In the genomic region with DNA sequence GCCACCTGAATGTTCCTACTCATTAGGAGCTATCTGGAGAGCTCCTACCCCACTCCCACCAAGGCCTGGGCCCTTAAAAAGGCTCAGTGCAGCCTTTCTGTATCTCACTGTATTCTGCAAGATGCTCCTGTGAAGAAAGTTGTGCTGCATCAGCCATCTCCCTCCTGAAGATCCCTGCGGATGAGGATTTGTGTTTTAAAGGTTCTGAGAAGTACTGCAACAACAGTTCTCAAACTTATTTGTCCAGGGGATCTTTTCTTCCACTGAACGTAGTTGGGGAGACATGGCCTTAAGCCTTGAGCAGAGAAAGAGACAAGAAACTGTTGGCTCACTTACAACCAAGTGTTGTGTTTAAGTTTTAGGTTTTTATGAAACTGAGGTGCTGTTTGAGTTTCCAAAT, we compare ENCODE assay signal across 8 cellular contexts. TPM values are rescaled to one million over a fixed set of nuclear protein-coding genes. Genes with fewer than 3 reads are reported as not detected.
DNase-seq lines count a peak whose midpoint lies in the region; ATAC-seq, FAIRE-seq and TF ChIP-seq lines count a peak whose summit lies in the region.
"Not testable (repeated sequence)": the region's sequence is repeated elsewhere in the genome, so short reads cannot be mapped to it uniquely, and the experiment has no call there.

No MANE protein-coding gene starts in this region.

- not testable (repeated sequence) for TF ChIP-seq EP300 in K562 (IDR thresholded peaks at IDR 0.05; ENCODE audit: low read length)

- ATAC-seq in T-helper 17 cell; activated CD8-positive, alpha-beta T cell treated with anti-CD3 and anti-CD28 coated beads for 36 hours; K562; stimulated activated memory B cell treated with anti-CD40 and anti-IgM and Interleukin-4, amounts not matched to agents 10 μg/mL and 1 μg/mL and 100 μg/mL, for 72 hours: not testable (repeated sequence)

- H3K27ac Mint-ChIP-seq in T-helper 17 cell: peak overlapping the region; percentile 90
- peak overlapping the region; percentile 96 for H3K27ac Mint-ChIP-seq in activated CD8-positive, alpha-beta T cell treated with anti-CD3 and anti-CD28 coated beads for 36 hours
- H3K27ac Mint-ChIP-seq in activated naive CD4-positive, alpha-beta T cell treated with anti-CD3 and anti-CD28 coated beads for 36 hours: peak overlapping the region; percentile 98
- peak overlapping the region; percentile 75 for H3K27ac Mint-ChIP-seq in stimulated activated memory B cell treated with anti-CD40 and anti-IgM and Interleukin-4, amounts not matched to agents 10 μg/mL and 1 μg/mL and 100 μg/mL, for 72 hours

- H3K9me1 ChIP-seq in K562 (ENCODE audit: control insufficient read depth, insufficient read depth, low read length): not testable (repeated sequence)

- not testable (repeated sequence) for H3K4me3 ChIP-seq in BLaER1 treated with 17β-estradiol and CSF1 and Interleukin-3, amounts not matched to agents 10 nM and 100 nM; HEK293 (ENCODE audit: low read depth, low read length); K562; iPS-20b (ENCODE audit: low read length)

- H3K4me1 ChIP-seq in BLaER1 treated with 17β-estradiol and CSF1 and Interleukin-3, amounts not matched to agents 10 nM and 100 nM: peaks cover 23 to 31% (median 28%) of the 10 kb centered on the region in 10 experiments
- H3K4me1 ChIP-seq in HEK293 (ENCODE audit: control insufficient read depth, insufficient read depth, low read length): not testable (repeated sequence)
- H3K4me1 ChIP-seq in K562 (replicated peaks in 1 of 2; ENCODE audit: control insufficient read depth in 2 of 2, insufficient read depth in 2 of 2, low read length in 2 of 2): peaks cover 54 to 72% of the 10 kb centered on the region in 2 experiments
- H3K4me1 ChIP-seq in iPS-20b (ENCODE audit: insufficient read depth, low read length): peaks cover 40% of the 10 kb centered on the region

- peaks cover under 1 to 55% (median 16%) of the 10 kb centered on the region in 11 experiments; a peak in 13 of 22 replicates for H4K20me1 ChIP-seq in BLaER1 treated with 17β-estradiol and CSF1 and Interleukin-3, amounts not matched to agents 10 nM and 100 nM
- peaks cover 16% of the 10 kb centered on the region; the same call in 1 of the 2 replicates for H4K20me1 ChIP-seq in K562 (replicated peaks; ENCODE audit: control insufficient read depth, insufficient read depth, low read length)

- not testable (repeated sequence) for H3K9me3 ChIP-seq in BLaER1 treated with 17β-estradiol and CSF1 and Interleukin-3, amounts not matched to agents 10 nM and 100 nM (replicated peaks in 1 of 11); HEK293 (ENCODE audit: control insufficient read depth, insufficient read depth, low read depth, low read length); T-helper 17 cell (ENCODE audit: control insufficient read depth, low read length, poor library complexity, severe bottlenecking); K562 (replicated peaks; ENCODE audit: control insufficient read depth, insufficient read depth, low read depth, low read length); iPS-20b (ENCODE audit: insufficient read depth, low read depth, low read length)

- not testable (repeated sequence) for H2AFZ ChIP-seq in K562 (ENCODE audit: low read depth, low read length)

- TF ChIP-seq CTCF in HEK293 (tag by site-specific recombination; IDR thresholded peaks at IDR 0.05); activated CD8-positive, alpha-beta T cell treated with anti-CD3 and anti-CD28 coated beads for 36 hours (IDR thresholded peaks at IDR 0.05); K562 (IDR thresholded peaks at IDR 0.05 in 2 of 3, conservative IDR thresholded peaks at IDR 0.05 in 1 of 3; ENCODE audit: insufficient read depth in 2 of 3, low read depth in 1 of 3, low read length in 3 of 3): not testable (repeated sequence)

- H3K27me3 Mint-ChIP-seq in T-helper 17 cell; activated CD8-positive, alpha-beta T cell treated with anti-CD3 and anti-CD28 coated beads for 36 hours; activated naive CD4-positive, alpha-beta T cell treated with anti-CD3 and anti-CD28 coated beads for 36 hours (ENCODE audit: low read depth); stimulated activated memory B cell treated with anti-CD40 and anti-IgM and Interleukin-4, amounts not matched to agents 10 μg/mL and 1 μg/mL and 100 μg/mL, for 72 hours: not testable (repeated sequence)

- in situ Hi-C loops in K562 (cut with MboI): not testable (repeated sequence)

- H3K4me1 Mint-ChIP-seq in T-helper 17 cell: peaks cover 51% of the 10 kb centered on the region
- H3K4me1 Mint-ChIP-seq in activated CD8-positive, alpha-beta T cell treated with anti-CD3 and anti-CD28 coated beads for 36 hours (ENCODE audit: low read depth): peaks cover 81% of the 10 kb centered on the region
- H3K4me1 Mint-ChIP-seq in activated naive CD4-positive, alpha-beta T cell treated with anti-CD3 and anti-CD28 coated beads for 36 hours (ENCODE audit: low read depth): peaks cover 88% of the 10 kb centered on the region
- peaks cover 80% of the 10 kb centered on the region for H3K4me1 Mint-ChIP-seq in stimulated activated memory B cell treated with anti-CD40 and anti-IgM and Interleukin-4, amounts not matched to agents 10 μg/mL and 1 μg/mL and 100 μg/mL, for 72 hours

- intact Hi-C loops in activated CD8-positive, alpha-beta T cell treated with anti-CD3 and anti-CD28 coated beads for 36 hours (cut with micrococcal nuclease): not testable (repeated sequence)
- intact Hi-C loops in activated naive CD4-positive, alpha-beta T cell treated with anti-CD3 and anti-CD28 coated beads for 36 hours (cut with micrococcal nuclease): loop anchor here (1.0 to 2.0 kb wide), 4 partner anchors 9 to 581 kb away; a partner anchor contains a TSS
- intact Hi-C loops in K562 (cut with micrococcal nuclease): loop anchor here (2.0 kb wide), 2 partner anchors 63 to 105 kb away; no protein-coding TSS in a partner anchor

- not testable (repeated sequence) for FAIRE-seq in K562 (lab: Jason Lieb, UNC)

- not testable (repeated sequence) for DNase-seq in T-helper 17 cell; activated CD8-positive, alpha-beta T cell treated with anti-CD3 and anti-CD28 coated beads for 36 hours; activated naive CD4-positive, alpha-beta T cell treated with anti-CD3 and anti-CD28 coated beads for 36 hours; K562 (ENCODE audit: extremely low read depth in 1 of 4, low spot score in 3 of 4)

- not testable (repeated sequence) for H3K27me3 ChIP-seq in BLaER1 treated with 17β-estradiol and CSF1 and Interleukin-3, amounts not matched to agents 10 nM and 100 nM; K562 (ENCODE audit: control insufficient read depth in 2 of 2, insufficient read depth in 2 of 2, low read length in 2 of 2); iPS-20b (ENCODE audit: insufficient read depth, low read length)

- TF ChIP-seq POLR2A in K562 (conservative IDR thresholded peaks at IDR 0.05): not testable (repeated sequence)

- POLR2A ChIA-PET in HEK293 (lab: Yijun Ruan, JAX): not testable (repeated sequence)
- POLR2A ChIA-PET in activated CD8-positive, alpha-beta T cell treated with anti-CD3 and anti-CD28 coated beads for 36 hours (lab: Charles Lee): interaction anchor here (0.7 to 2.8 kb wide), 9 partner anchors 8 to 114 kb away, joined by 3 to 10 read pairs (median 4); a partner anchor contains a TSS
- POLR2A ChIA-PET in K562 (lab: Yijun Ruan, JAX): interaction anchor here (0.6 to 2.0 kb wide), 7 partner anchors 8 to 139 kb away, joined by 3 to 15 read pairs (median 4); no protein-coding TSS in a partner anchor

- peak overlapping the region; percentile 48 to 80 (median 71); a peak in 21 of 22 replicates for H3K4me2 ChIP-seq in BLaER1 treated with 17β-estradiol and CSF1 and Interleukin-3, amounts not matched to agents 10 nM and 100 nM
- peak overlapping the region; percentile 51 for H3K4me2 ChIP-seq in K562 (ENCODE audit: insufficient read depth, low read length)

- H3K4me3 Mint-ChIP-seq in T-helper 17 cell: peak overlapping the region; percentile 80
- H3K4me3 Mint-ChIP-seq in activated CD8-positive, alpha-beta T cell treated with anti-CD3 and anti-CD28 coated beads for 36 hours: peak overlapping the region; percentile 67
- H3K4me3 Mint-ChIP-seq in activated naive CD4-positive, alpha-beta T cell treated with anti-CD3 and anti-CD28 coated beads for 36 hours: peak overlapping the region; percentile 67
- H3K4me3 Mint-ChIP-seq in stimulated activated memory B cell treated with anti-CD40 and anti-IgM and Interleukin-4, amounts not matched to agents 10 μg/mL and 1 μg/mL and 100 μg/mL, for 72 hours: peak overlapping the region; percentile 34

- H3K27ac ChIP-seq in BLaER1 treated with 17β-estradiol and CSF1 and Interleukin-3, amounts not matched to agents 10 nM and 100 nM; HEK293 (ENCODE audit: extremely low read depth, low read depth, low read length): not testable (repeated sequence)
- H3K27ac ChIP-seq in K562 (ENCODE audit: extremely low read depth, low read depth, low read length): peak overlapping the region; percentile 66; the same call in 2 of the 3 replicates
- peak overlapping the region; percentile 81 for H3K27ac ChIP-seq in iPS-20b (ENCODE audit: low read length)

- H3K9ac ChIP-seq in BLaER1 treated with 17β-estradiol and CSF1 and Interleukin-3, amounts not matched to agents 10 nM and 100 nM; K562 (ENCODE audit: insufficient read depth in 1 of 2, low read depth in 2 of 2, low read length in 2 of 2): not testable (repeated sequence)
- peak overlapping the region; percentile 50; the same call in 1 of the 2 replicates for H3K9ac ChIP-seq in iPS-20b (ENCODE audit: low read depth, low read length)

- 77% methylated on average over 1 of the region's 2 CpGs for WGBS in K562 (ENCODE audit: insufficient coverage, low coverage, missing lambda C conversion rate)

- H3K9me3 Mint-ChIP-seq in activated CD8-positive, alpha-beta T cell treated with anti-CD3 and anti-CD28 coated beads for 36 hours; activated naive CD4-positive, alpha-beta T cell treated with anti-CD3 and anti-CD28 coated beads for 36 hours; stimulated activated memory B cell treated with anti-CD40 and anti-IgM and Interleukin-4, amounts not matched to agents 10 μg/mL and 1 μg/mL and 100 μg/mL, for 72 hours: not testable (repeated sequence)

- H3K79me2 ChIP-seq in K562 (ENCODE audit: control insufficient read depth, insufficient read depth, low read length): peaks cover 95% of the 10 kb centered on the region

- not testable (repeated sequence) for BruUV-seq in K562 (replicated peaks; lab: Mats Ljungman, UMichigan)

- H3K36me3 Mint-ChIP-seq in T-helper 17 cell (ENCODE audit: low read depth); stimulated activated memory B cell treated with anti-CD40 and anti-IgM and Interleukin-4, amounts not matched to agents 10 μg/mL and 1 μg/mL and 100 μg/mL, for 72 hours: not testable (repeated sequence)
- H3K36me3 Mint-ChIP-seq in activated CD8-positive, alpha-beta T cell treated with anti-CD3 and anti-CD28 coated beads for 36 hours (ENCODE audit: low read depth): peaks cover 14% of the 10 kb centered on the region
- H3K36me3 Mint-ChIP-seq in activated naive CD4-positive, alpha-beta T cell treated with anti-CD3 and anti-CD28 coated beads for 36 hours (ENCODE audit: low read depth): peaks cover 13% of the 10 kb centered on the region

- not testable (repeated sequence) for TF ChIP-seq RAD21 in K562 (CRISPR knock-in tag; conservative IDR thresholded peaks at IDR 0.05 in 1 of 2, IDR thresholded peaks at IDR 0.05 in 1 of 2)

- not testable (repeated sequence) for H3K36me3 ChIP-seq in BLaER1 treated with 17β-estradiol and CSF1 and Interleukin-3, amounts not matched to agents 10 nM and 100 nM; HEK293 (ENCODE audit: control insufficient read depth in 2 of 2, insufficient read depth in 1 of 2, low read length in 2 of 2); K562 (ENCODE audit: control insufficient read depth, insufficient read depth, low read length); iPS-20b (ENCODE audit: insufficient read depth, low read depth, low read length)

- CTCF ChIA-PET in HEK293 (lab: Yijun Ruan, JAX) (interaction anchor here (0.5 to 1.6 kb wide), 3 partner anchors 8 to 133 kb away, joined by 3 to 6 read pairs (median 3); no protein-coding TSS in a partner anchor), K562 (lab: Yijun Ruan, JAX; ENCODE audit: low intra/inter-chr PET ratio) (interaction anchor here (0.6 kb wide), 1 partner anchor 131 kb away, joined by 3 read pairs; no protein-coding TSS in a partner anchor)
- CTCF ChIA-PET in activated CD8-positive, alpha-beta T cell treated with anti-CD3 and anti-CD28 coated beads for 36 hours (lab: Charles Lee): interaction anchor here (1.1 to 3.2 kb wide), 8 partner anchors 10 to 186 kb away, joined by 3 to 24 read pairs (median 8); a partner anchor contains a TSS
- CTCF ChIA-PET in activated naive CD4-positive, alpha-beta T cell treated with anti-CD3 and anti-CD28 coated beads for 36 hours (lab: Charles Lee): interaction anchor here (0.6 to 2.7 kb wide), 8 partner anchors 10 to 134 kb away, joined by 3 to 20 read pairs (median 4); a partner anchor contains a TSS

RNA-seq across cellular contexts. Expression of a gene that starts 9.6 kb away (rescaled TPM):
- total RNA-seq in T-helper 17 cell: 10 to 100 TPM; 36.7 to 46.7 TPM
- total RNA-seq in activated CD8-positive, alpha-beta T cell treated with anti-CD3 and anti-CD28 coated beads for 36 hours: 10 to 100 TPM; 53.9 to 58.2 TPM
- 100 to 1,000 TPM; 179 to 189 TPM for total RNA-seq in activated naive CD4-positive, alpha-beta T cell treated with anti-CD3 and anti-CD28 coated beads for 36 hours
- 221 and 371 TPM in 2 replicates for total RNA-seq in K562 (2011; cell fraction: chromatin; rRNA removed; ENCODE audit: low replicate concordance)
- 168 and 203 TPM in 2 replicates for total RNA-seq in K562 (2011; cell fraction: nucleolus; rRNA removed)
- total RNA-seq in K562 (2011; cell fraction: nucleoplasm; rRNA removed): 226 and 236 TPM in 2 replicates
- 17.8 and 18.2 TPM in 2 replicates for total RNA-seq in K562 (2014; rRNA removed)
- 14.7 and 18.4 TPM in 2 replicates for total RNA-seq in K562 (2014; rRNA removed; fragmentation: Illumina TruSeq; extraction: Trizol)
- total RNA-seq in K562 (2015; rRNA removed; fragmentation: Illumina TruSeq; extraction: Trizol): 9.6 and 10.9 TPM in 2 replicates
- total RNA-seq in K562 (2021): 48.0 and 51.7 TPM in 2 replicates
- 16.4 and 20.2 TPM in 2 replicates for polyA plus RNA-seq in K562 (2011; rRNA removed)
- polyA plus RNA-seq in K562 (2011; cell fraction: cytosol; rRNA removed): 9.1 and 16.1 TPM in 2 replicates
- 52.3 and 120 TPM in 2 replicates for polyA plus RNA-seq in K562 (2011; cell fraction: nucleus; rRNA removed)
- polyA plus RNA-seq in K562 (2012): 27.7 and 56.2 TPM in 2 replicates
- polyA plus RNA-seq in K562 (2014; fragmentation: Illumina TruSeq; extraction: Trizol): 36.9 and 38.0 TPM in 2 replicates
- polyA plus RNA-seq in K562 (2014; fragmentation: Nextera tagmentation; extraction: Ambion mirVana): 1 to 10 TPM; 1.4 TPM
- polyA plus RNA-seq in K562 (2014; rRNA removed): 29.4 and 33.6 TPM in 2 replicates
- polyA minus RNA-seq in K562 (2011; rRNA and poly(A)+ RNA removed): 19.1 and 30.3 TPM in 2 replicates
- polyA minus RNA-seq in K562 (2011; cell fraction: cytosol; rRNA and poly(A)+ RNA removed): 12.2 and 19.3 TPM in 2 replicates
- polyA minus RNA-seq in K562 (2011; cell fraction: nucleus; rRNA and poly(A)+ RNA removed): 31.8 and 39.9 TPM in 2 replicates
